20 cellular contexts compared by ENCODE assay signal in the genomic region with DNA sequence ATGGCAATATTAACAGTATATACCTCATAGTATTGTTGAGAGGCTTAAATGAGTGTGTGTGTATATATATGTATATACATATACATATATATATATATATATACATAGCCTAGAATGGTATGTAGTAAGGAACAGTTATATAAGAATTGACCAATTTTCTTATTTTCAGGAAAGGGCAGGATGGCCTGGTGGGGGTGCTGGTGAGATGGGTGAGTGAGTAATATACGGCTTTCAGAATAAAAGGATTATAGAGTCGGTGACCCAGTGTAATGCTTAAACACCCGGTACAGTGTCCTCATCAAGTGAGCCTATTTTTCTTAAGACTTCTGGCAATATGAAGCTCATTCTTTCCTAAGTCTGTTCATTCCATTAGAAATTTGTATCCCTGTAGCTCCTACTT. TPM values are rescaled to one million over a fixed set of nuclear protein-coding genes. Genes with fewer than 3 reads are reported as not detected.
DNase-seq lines count a peak whose midpoint lies in the region; ATAC-seq and TF ChIP-seq lines count a peak whose summit lies in the region.
"Had no signal": no experiment of that assay in that cellular context is flagged by ENCODE, and none has a peak within 500 bp of the region (broad histone marks: within the 10 kb centered on the region; RNA-seq: fewer than 3 reads in every experiment).

No MANE protein-coding gene starts in this region.

- H3K9ac ChIP-seq in endodermal cell (ENCODE audit: extremely low read depth, low read length, poor library complexity, severe bottlenecking): no peak overlapping the region

- peak; percentile 13; the same call in 1 of the 2 replicates for TF ChIP-seq CTCF in 22Rv1 (IDR thresholded peaks at IDR 0.05)
- peak; percentile 7 for TF ChIP-seq CTCF in HFF-Myc (IDR thresholded peaks at IDR 0.05; ENCODE audit: low read depth, low read length, missing control alignments)
- peak; percentile 38 for TF ChIP-seq CTCF in endodermal cell (conservative IDR thresholded peaks at IDR 0.05)
- TF ChIP-seq CTCF in testis (IDR thresholded peaks at IDR 0.05): no peak

- H3K36me3 ChIP-seq in endodermal cell (ENCODE audit: control insufficient read depth, insufficient read depth, low read length) (no peaks in the 10 kb centered on the region), testis (ENCODE audit: low read depth, missing control alignments) (no peaks in the 10 kb centered on the region)

- 91% methylated on average over 3 of the region's 3 CpGs for WGBS in endodermal cell (ENCODE audit: insufficient coverage in 1 of 2, insufficient read length in 1 of 2), 2 experiments
- WGBS in testis, 2 donors: 90 to 96% methylated on average over 3 of the region's 3 CpGs

- intact Hi-C loops in testis (cut with DNase I; ENCODE audit: low total_unique reads): no loop called here

- H3K4me3 ChIP-seq in HFF-Myc (replicated peaks; ENCODE audit: low read depth, low read length) (no peak overlapping the region), endodermal cell (ENCODE audit: low read length) (no peak overlapping the region), testis (no peak overlapping the region)
- H3K4me3 ChIP-seq: A549, K562 had no signal

- H3K4me1 ChIP-seq in endodermal cell (ENCODE audit: control insufficient read depth, insufficient read depth, low read length) (no peaks in the 10 kb centered on the region), testis (no peaks in the 10 kb centered on the region)
- H3K4me1 ChIP-seq: A549, Caco-2 had no signal

- H3K27me3 Mint-ChIP-seq in endodermal cell (ENCODE audit: insufficient read depth): peaks cover 2% of the 10 kb centered on the region

- no peak for ATAC-seq in HG03469 (IDR thresholded peaks at IDR 0.05; ENCODE audit: unreplicated experiment)
- ATAC-seq in GM18861 (IDR thresholded peaks at IDR 0.05; ENCODE audit: unreplicated experiment): no peak
- ATAC-seq: A549, K562 had no signal

- no peak for TF ChIP-seq POLR2A in testis (IDR thresholded peaks at IDR 0.05)

- peaks cover 4% of the 10 kb centered on the region for H3K9me3 Mint-ChIP-seq in endodermal cell

- H3K9me3 ChIP-seq in endodermal cell (ENCODE audit: control insufficient read depth, low read length): no peaks in the 10 kb centered on the region
- H3K9me3 ChIP-seq in testis: no peaks in the 10 kb centered on the region
- H3K9me3 ChIP-seq: A549, Caco-2 had no signal

- no peak for DNase-seq in HFF-Myc (ENCODE audit: extremely low read depth, low read depth)
- peak; percentile 15 for DNase-seq in OCI-M1 (lab: John Stamatoyannopoulos, UW)
- no peak for DNase-seq in endodermal cell
- DNase-seq in testis: no peak
- DNase-seq in NK-92 treated with Interleukin-12 subunit alpha and Interleukin-12 subunit beta, amount 100 ng/mL, for 24 hours (lab: John Stamatoyannopoulos, UW): no peak
- DNase-seq: DMS79 treated with DMSO at 0.1 percent for 48 hours, GF-D8, GOT3, NCI-H1048, NCI-H2107, NCI-H345, NCI-H69, SW 1271 had no signal

- H3K27me3 ChIP-seq in endodermal cell (ENCODE audit: control insufficient read depth, insufficient read depth, low read length, poor library complexity, severe bottlenecking): no peaks in the 10 kb centered on the region
- no peaks in the 10 kb centered on the region for H3K27me3 ChIP-seq in testis

- H3K4me1 Mint-ChIP-seq in endodermal cell: no peaks in the 10 kb centered on the region
- H3K4me1 Mint-ChIP-seq: CD14-positive monocyte had no signal

- no peak overlapping the region for H3K4me3 Mint-ChIP-seq in endodermal cell
- H3K4me3 Mint-ChIP-seq: CD14-positive monocyte had no signal

- H3K27ac Mint-ChIP-seq in endodermal cell: no peak overlapping the region
- H3K27ac Mint-ChIP-seq: CD14-positive monocyte had no signal

- H3K27ac ChIP-seq in 22Rv1 (no peak overlapping the region), endodermal cell (ENCODE audit: low read depth, low read length) (no peak overlapping the region), testis (no peak overlapping the region)
- H3K27ac ChIP-seq: A549 had no signal

- H3K36me3 Mint-ChIP-seq in endodermal cell (ENCODE audit: low read depth): no peaks in the 10 kb centered on the region
- H3K36me3 Mint-ChIP-seq: CD14-positive monocyte had no signal

RNA-seq across cellular contexts. Expression of gene FAM216B, which starts 11.7 kb away (rescaled TPM):
- total RNA-seq in endodermal cell: not detected
- polyA plus RNA-seq in endodermal cell (2013, experiment 1 of 2): not detected
- not detected for polyA plus RNA-seq in endodermal cell (2013, experiment 2 of 2)
- under 1 TPM in 1 of 2 donors, not detected in 1; 0.16 TPM for total RNA-seq in testis
- polyA plus RNA-seq in testis (ENCODE audit: insufficient read depth, low read depth, low replicate concordance): 1.3 TPM
- total RNA-seq: Caco-2, K562 had no signal
- polyA plus RNA-seq: A549, CD14-positive monocyte, K562 had no signal

Comparison
In these comparisons a context has a peak if more than half of its experiments do, and no peak if none do; other contexts are left out.
1. CTCF ChIP-seq: peak in 22Rv1 (single experiment), HFF-Myc (single experiment) and endodermal cell (single experiment); none in testis (0 of 3).